16 cellular contexts compared by ENCODE assay signal in the genomic region with DNA sequence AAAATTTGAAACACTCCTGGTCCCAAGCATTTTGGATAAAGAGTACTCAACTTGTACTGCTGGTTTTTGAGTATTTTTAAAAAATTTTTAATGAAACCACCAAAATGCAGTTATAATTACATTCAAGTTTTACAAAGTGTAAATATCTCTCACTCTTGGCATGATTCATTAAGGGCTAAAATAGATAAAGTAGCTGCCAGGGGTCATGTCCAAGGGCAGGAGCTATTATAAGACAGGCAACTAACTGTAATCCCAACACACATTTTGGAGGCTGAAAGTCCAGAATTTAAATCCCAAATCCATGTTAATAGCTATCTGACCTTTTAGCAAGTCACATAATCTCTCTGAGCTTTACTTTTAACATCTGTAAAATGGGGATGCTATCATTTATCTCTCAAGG.
DNase-seq lines count a peak whose midpoint lies in the region; ATAC-seq, FAIRE-seq and TF ChIP-seq lines count a peak whose summit lies in the region.
"Had no signal": no experiment of that assay in that cellular context is flagged by ENCODE, and none has a peak within 500 bp of the region (broad histone marks: within the 10 kb centered on the region; RNA-seq: fewer than 3 reads in every experiment).

No MANE protein-coding gene starts in this region.

- ATAC-seq in GM12878 (no peak), natural killer cell (no peak), HG02938 (IDR thresholded peaks at IDR 0.05; ENCODE audit: unreplicated experiment) (no peak)
- ATAC-seq: A549 had no signal

- no peak overlapping the region for H3K9ac ChIP-seq in GM12878 (ENCODE audit: control insufficient read depth, insufficient read depth, low read length)
- H3K9ac ChIP-seq in kidney (ENCODE audit: low read length in 2 of 2), result no peak overlapping the region
- H3K9ac ChIP-seq: GM23248 had no signal

- H3K27ac Mint-ChIP-seq in natural killer cell, result peak overlapping the region; percentile 19 to 66

- no peaks in the 10 kb centered on the region for H3K79me2 ChIP-seq in GM12878 (ENCODE audit: control insufficient read depth, insufficient read depth, low read length)

- SMC1A ChIA-PET in GM12878 (lab: Charles Lee; ENCODE audit: uncharacterized antibody, unreplicated experiment), result no interaction called here

- in situ Hi-C loops in GM12878 (cut with MboI), result no loop called here

- CTCF ChIA-PET in GM12878 (lab: Yijun Ruan, JAX), result interaction anchor here (0.8 to 2.1 kb wide), 4 partner anchors 9 to 633 kb away, joined by 3 to 5 read pairs (median 3); no protein-coding TSS in a partner anchor

- no peak overlapping the region for H3K4me2 ChIP-seq in GM12878 (ENCODE audit: control insufficient read depth, insufficient read depth)
- H3K4me2 ChIP-seq: A549 had no signal

- RAD21 ChIA-PET in GM12878 (lab: Charles Lee; ENCODE audit: unreplicated experiment), result interaction anchor here (0.9 kb wide), 1 partner anchor 9 kb away, joined by 3 read pairs; no protein-coding TSS in a partner anchor

- intact Hi-C loops in GM12878 (cut with micrococcal nuclease; ENCODE audit: unreplicated experiment) (loop anchor here (5.0 kb wide), 1 partner anchor 53 kb away; no protein-coding TSS in a partner anchor), natural killer cell (cut with micrococcal nuclease) (loop anchor here (5.0 kb wide), 1 partner anchor 207 kb away; the partner anchor contains the start of gene MED13L), kidney (cut with DNase I) (no loop called here)

- DNase-seq in H54 (ENCODE audit: insufficient read length, low spot score) (no peak), GM12878 (ENCODE audit: low read depth, low spot score) (no peak), natural killer cell (no peak), NCI-H748 (lab: John Stamatoyannopoulos, UW; ENCODE audit: unreplicated experiment) (no peak), epidermal melanocyte (ENCODE audit: insufficient read length, low spot score) (no peak), kidney (no peak)
- DNase-seq: Caco-2; CD8-positive, alpha-beta memory T cell; DMS53; GF-D8; GM23248; H7 had no signal

- no peaks in the 10 kb centered on the region for H3K27me3 ChIP-seq in GM12878 (replicated peaks in 1 of 2; ENCODE audit: control insufficient read depth in 2 of 2, insufficient read depth in 2 of 2, low read length in 1 of 2)

- no peaks in the 10 kb centered on the region for H4K20me1 ChIP-seq in GM12878 (ENCODE audit: control insufficient read depth, insufficient read depth)

- BruUV-seq in GM12878 (replicated peaks; lab: Mats Ljungman, UMichigan), result no TSS peak

- H3K36me3 Mint-ChIP-seq in natural killer cell, result no peaks in the 10 kb centered on the region
- H3K36me3 Mint-ChIP-seq: CD8-positive, alpha-beta memory T cell; IgD-negative memory B cell had no signal

- TF ChIP-seq CTCF in GM12878 (IDR thresholded peaks at IDR 0.05 in 2 of 3, conservative IDR thresholded peaks at IDR 0.05 in 1 of 3; ENCODE audit: control insufficient read depth in 2 of 3, extremely low read depth in 1 of 3, insufficient read depth in 1 of 3, low read depth in 3 of 3, low read length in 3 of 3) (no peak), natural killer cell (IDR thresholded peaks at IDR 0.05) (no peak), kidney (IDR thresholded peaks at IDR 0.05; ENCODE audit: borderline replicate concordance, extremely low read depth, insufficient read depth) (no peak)

- TF ChIP-seq EP300 in GM12878 (IDR thresholded peaks at IDR 0.05; ENCODE audit: borderline replicate concordance in 1 of 2, control insufficient read depth in 1 of 2, low read depth in 2 of 2, low read length in 2 of 2), result no peak

- peaks cover 43 to 46% of the 10 kb centered on the region in 2 donors for H3K4me1 Mint-ChIP-seq in natural killer cell

- H3K27me3 Mint-ChIP-seq in natural killer cell (ENCODE audit: low read depth in 2 of 2), result no peaks in the 10 kb centered on the region
- H3K27me3 Mint-ChIP-seq: CD8-positive, alpha-beta memory T cell; IgD-negative memory B cell had no signal

- TF ChIP-seq POLR2A in H54 (IDR thresholded peaks at IDR 0.05; ENCODE audit: low read depth, low read length) (no peak), GM12878 (IDR thresholded peaks at IDR 0.05; ENCODE audit: low read depth, low read length) (no peak)

- peak; percentile 11 for FAIRE-seq in H54 (lab: Jason Lieb, UNC)
- peak; percentile 27 for FAIRE-seq in GM12878 (lab: Jason Lieb, UNC)
- no peak for FAIRE-seq in kidney (lab: Jason Lieb, UNC)

- H3K9me3 Mint-ChIP-seq in natural killer cell, result no peaks in the 10 kb centered on the region
- H3K9me3 Mint-ChIP-seq: CD14-positive monocyte; CD8-positive, alpha-beta memory T cell; IgD-negative memory B cell had no signal

- no peak overlapping the region for H3K4me3 Mint-ChIP-seq in natural killer cell
- H3K4me3 Mint-ChIP-seq: CD14-positive monocyte; CD8-positive, alpha-beta memory T cell; IgD-negative memory B cell had no signal

- H3K9me3 ChIP-seq in GM12878 (replicated peaks; ENCODE audit: control insufficient read depth, insufficient read depth, low read length), result no peaks in the 10 kb centered on the region
- H3K9me3 ChIP-seq in kidney (ENCODE audit: control insufficient read depth in 1 of 2, low read length in 2 of 2), result no peaks in the 10 kb centered on the region
- H3K9me3 ChIP-seq: A549, Caco-2 had no signal

- POLR2A ChIA-PET in GM12878 (lab: Charles Lee), result no interaction called here

- no peak overlapping the region for H3K4me3 ChIP-seq in GM12878
- no peak overlapping the region for H3K4me3 ChIP-seq in kidney (ENCODE audit: low read length in 2 of 2)
- H3K4me3 ChIP-seq: A549, GM23248 had no signal

- no peak for TF ChIP-seq RAD21 in GM12878 (IDR thresholded peaks at IDR 0.05; ENCODE audit: insufficient read depth, low read depth, low read length)

- H2AFZ ChIP-seq in GM12878 (ENCODE audit: control insufficient read depth, low read depth, low read length), result no peak overlapping the region
- H2AFZ ChIP-seq: GM23248 had no signal

- H3K36me3 ChIP-seq in GM12878 (ENCODE audit: control insufficient read depth in 2 of 2, insufficient read depth in 2 of 2, low read length in 1 of 2), result no peaks in the 10 kb centered on the region
- H3K36me3 ChIP-seq in kidney (ENCODE audit: control insufficient read depth in 1 of 2, insufficient read depth in 2 of 2, low read length in 2 of 2), result no peaks in the 10 kb centered on the region

- no peak overlapping the region for H3K27ac ChIP-seq in GM12878 (ENCODE audit: control insufficient read depth, insufficient read depth)
- H3K27ac ChIP-seq in kidney (ENCODE audit: low read depth in 2 of 2, low read length in 2 of 2), result no peak overlapping the region
- H3K27ac ChIP-seq: A549, GM23248 had no signal

- H3K4me1 ChIP-seq in GM12878 (ENCODE audit: control insufficient read depth, insufficient read depth, low read length), result no peaks in the 10 kb centered on the region
- H3K4me1 ChIP-seq in kidney (ENCODE audit: control insufficient read depth in 1 of 2, insufficient read depth in 1 of 2, low read depth in 1 of 2, low read length in 2 of 2), result peaks cover 10 to 12% of the 10 kb centered on the region in 2 donors
- H3K4me1 ChIP-seq: Caco-2 had no signal

TF ChIP-seq in GM12878, 131 proteins besides CTCF, POLR2A, EP300 and RAD21 (continues in another document):
- TF ChIP-seq, protein P1, sequence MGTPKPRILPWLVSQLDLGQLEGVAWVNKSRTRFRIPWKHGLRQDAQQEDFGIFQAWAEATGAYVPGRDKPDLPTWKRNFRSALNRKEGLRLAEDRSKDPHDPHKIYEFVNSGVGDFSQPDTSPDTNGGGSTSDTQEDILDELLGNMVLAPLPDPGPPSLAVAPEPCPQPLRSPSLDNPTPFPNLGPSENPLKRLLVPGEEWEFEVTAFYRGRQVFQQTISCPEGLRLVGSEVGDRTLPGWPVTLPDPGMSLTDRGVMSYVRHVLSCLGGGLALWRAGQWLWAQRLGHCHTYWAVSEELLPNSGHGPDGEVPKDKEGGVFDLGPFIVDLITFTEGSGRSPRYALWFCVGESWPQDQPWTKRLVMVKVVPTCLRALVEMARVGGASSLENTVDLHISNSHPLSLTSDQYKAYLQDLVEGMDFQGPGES (IDR thresholded peaks at IDR 0.05), result no peak
- TF ChIP-seq POLR2AphosphoS5 (IDR thresholded peaks at IDR 0.05; ENCODE audit: low read length) (no peak), USF1 (IDR thresholded peaks at IDR 0.05; ENCODE audit: borderline replicate concordance, extremely low read length, insufficient read depth, low read depth, low read length) (no peak), ZNF207 (IDR thresholded peaks at IDR 0.05; ENCODE audit: borderline replicate concordance) (no peak), SIX5 (IDR thresholded peaks at IDR 0.05; ENCODE audit: low read depth, low read length, severe bottlenecking) (no peak), KDM1A (IDR thresholded peaks at IDR 0.05; ENCODE audit: borderline replicate concordance) (no peak), CREM (IDR thresholded peaks at IDR 0.05; ENCODE audit: low read depth) (no peak), RCOR1 (conservative IDR thresholded peaks at IDR 0.05; ENCODE audit: low read depth, low read length) (no peak), ZNF24 (IDR thresholded peaks at IDR 0.05) (no peak), BHLHE40 (IDR thresholded peaks at IDR 0.05; ENCODE audit: borderline replicate concordance in 1 of 2, low read depth in 2 of 2, low read length in 1 of 2) (no peak), SUZ12 (IDR thresholded peaks at IDR 0.05; ENCODE audit: unreplicated experiment) (no peak), GABPA (IDR thresholded peaks at IDR 0.05; ENCODE audit: low read depth) (no peak), BCL11A (IDR thresholded peaks at IDR 0.05; ENCODE audit: low read depth, low read length) (no peak)
- TF ChIP-seq, protein P2, sequence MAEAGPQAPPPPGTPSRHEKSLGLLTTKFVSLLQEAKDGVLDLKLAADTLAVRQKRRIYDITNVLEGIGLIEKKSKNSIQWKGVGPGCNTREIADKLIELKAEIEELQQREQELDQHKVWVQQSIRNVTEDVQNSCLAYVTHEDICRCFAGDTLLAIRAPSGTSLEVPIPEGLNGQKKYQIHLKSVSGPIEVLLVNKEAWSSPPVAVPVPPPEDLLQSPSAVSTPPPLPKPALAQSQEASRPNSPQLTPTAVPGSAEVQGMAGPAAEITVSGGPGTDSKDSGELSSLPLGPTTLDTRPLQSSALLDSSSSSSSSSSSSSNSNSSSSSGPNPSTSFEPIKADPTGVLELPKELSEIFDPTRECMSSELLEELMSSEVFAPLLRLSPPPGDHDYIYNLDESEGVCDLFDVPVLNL (IDR thresholded peaks at IDR 0.05; ENCODE audit: low read depth, low read length), result no peak
